18 cellular contexts compared by ENCODE assay signal in the genomic region with DNA sequence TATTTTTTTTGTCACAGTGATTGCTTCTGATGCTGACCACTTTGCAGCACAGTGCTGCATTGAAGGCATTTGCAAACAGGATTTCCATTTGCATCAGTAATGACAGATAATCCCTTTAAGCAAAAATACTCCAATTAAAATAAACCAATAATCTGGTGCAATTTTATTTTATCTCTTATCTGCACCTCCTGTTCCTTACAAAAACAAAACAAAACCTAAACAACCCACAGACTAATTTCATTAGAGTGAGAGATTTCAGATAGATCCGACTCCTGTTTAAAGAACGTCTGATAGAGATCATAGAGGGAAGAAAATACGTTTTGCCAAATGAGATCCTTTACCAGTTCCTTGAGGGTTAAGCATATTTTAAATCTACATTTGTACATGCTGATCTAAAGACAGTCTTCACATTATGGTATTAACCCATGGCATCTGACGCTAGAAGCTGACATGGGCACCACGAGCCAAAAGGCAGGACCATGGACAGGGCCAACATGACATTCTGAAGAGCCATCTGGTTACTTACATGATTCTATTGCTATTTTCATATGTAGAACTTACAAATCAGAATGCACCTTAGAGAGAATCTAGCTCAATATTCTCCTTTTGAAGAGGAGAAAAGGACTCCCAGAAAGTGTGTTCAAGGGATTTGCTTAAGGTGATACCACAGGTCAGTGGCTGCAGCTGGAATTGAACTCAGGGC.
DNase-seq lines count a peak whose midpoint lies in the region; ATAC-seq, FAIRE-seq and TF ChIP-seq lines count a peak whose summit lies in the region.
"Had no signal": no experiment of that assay in that cellular context is flagged by ENCODE, and none has a peak within 500 bp of the region (broad histone marks: within the 10 kb centered on the region; RNA-seq: fewer than 3 reads in every experiment).

No MANE protein-coding gene starts in this region.

- no peaks in the 10 kb centered on the region for H3K27me3 ChIP-seq in vagina
- no peaks in the 10 kb centered on the region for H3K27me3 ChIP-seq in stomach
- H3K27me3 ChIP-seq: BLaER1 treated with 17β-estradiol and CSF1 and Interleukin-3, amounts not matched to agents 10 nM and 100 nM had no signal

- H3K36me3 ChIP-seq in vagina: no peaks in the 10 kb centered on the region
- no peaks in the 10 kb centered on the region for H3K36me3 ChIP-seq in stomach

- TF ChIP-seq EP300 in A549 (IDR thresholded peaks at IDR 0.05): no peak
- no peak for TF ChIP-seq EP300 in stomach (IDR thresholded peaks at IDR 0.05)

- intact Hi-C loops in vagina (cut with DNase I): no loop called here
- intact Hi-C loops in stomach (cut with DNase I; ENCODE audit: low total_unique reads): no loop called here

- no peak for TF ChIP-seq POLR2A in A549 (IDR thresholded peaks at IDR 0.05; ENCODE audit: low read length)
- no peak for TF ChIP-seq POLR2A in vagina (IDR thresholded peaks at IDR 0.05)
- no peak for TF ChIP-seq POLR2A in stomach (IDR thresholded peaks at IDR 0.05)

- no peaks in the 10 kb centered on the region for H3K9me3 ChIP-seq in A549
- H3K9me3 ChIP-seq in vagina: no peaks in the 10 kb centered on the region
- H3K9me3 ChIP-seq in stomach: no peaks in the 10 kb centered on the region
- H3K9me3 ChIP-seq: BLaER1 treated with 17β-estradiol and CSF1 and Interleukin-3, amounts not matched to agents 10 nM and 100 nM had no signal

- H3K4me1 ChIP-seq in A549 (no peaks in the 10 kb centered on the region), vagina (no peaks in the 10 kb centered on the region), stomach (no peaks in the 10 kb centered on the region)

- H3K4me2 ChIP-seq in A549: no peak overlapping the region
- H3K4me2 ChIP-seq: BLaER1 treated with 17β-estradiol and CSF1 and Interleukin-3, amounts not matched to agents 10 nM and 100 nM had no signal

- WGBS in A549 (ENCODE audit: missing lambda C conversion rate): 24% methylated on average over 5 of the region's 5 CpGs
- WGBS in stomach, 5 donors: 69 to 79% (median 76%) methylated on average over 5 of the region's 5 CpGs

- H3K4me3 ChIP-seq in A549 (no peak overlapping the region), GM12865 (ENCODE audit: low read depth, low read length) (no peak overlapping the region), fibroblast of mammary gland (ENCODE audit: control insufficient read depth, low read depth, low read length) (no peak overlapping the region), vagina (no peak overlapping the region), stomach (no peak overlapping the region)
- H3K4me3 ChIP-seq: BLaER1 treated with 17β-estradiol and CSF1 and Interleukin-3, amounts not matched to agents 10 nM and 100 nM had no signal

- CTCF ChIA-PET in A549 (lab: Yijun Ruan, JAX): interaction anchor here (1.1 kb wide), 1 partner anchor 239 kb away, joined by 3 read pairs; no protein-coding TSS in a partner anchor

- POLR2A ChIA-PET in A549 (lab: Yijun Ruan, JAX): no interaction called here

- no peak for TF ChIP-seq RAD21 in A549 (conservative IDR thresholded peaks at IDR 0.05 in 1 of 2, IDR thresholded peaks at IDR 0.05 in 1 of 2)

- H3K27ac ChIP-seq in A549: no peak overlapping the region
- H3K27ac ChIP-seq in vagina: no peak overlapping the region
- H3K27ac ChIP-seq in stomach: no peak overlapping the region
- H3K27ac ChIP-seq: BLaER1 treated with 17β-estradiol and CSF1 and Interleukin-3, amounts not matched to agents 10 nM and 100 nM had no signal

- no peak for ATAC-seq in A549
- no peak for ATAC-seq in HG03520 (IDR thresholded peaks at IDR 0.05; ENCODE audit: unreplicated experiment)
- ATAC-seq: stimulated activated naive CD8-positive, alpha-beta T cell treated with anti-CD3 and anti-CD28 coated beads, Interleukin-15, Interleukin-2, amounts not matched to agents 100 U/mL and 50 U/mL, for 24 hours had no signal

- DNase-seq in A549 (ENCODE audit: low read depth in 1 of 2, low spot score in 1 of 2) (no peak), GM12865 (ENCODE audit: low read depth) (peak; percentile 7), RKO (ENCODE audit: low spot score) (peak; percentile 25), fibroblast of mammary gland (ENCODE audit: low read depth) (peak; percentile 24), GM19238 (ENCODE audit: insufficient read length, low spot score) (no peak), vagina (ENCODE audit: extremely low spot score in 2 of 2) (no peak), stomach (no peak)
- DNase-seq: activated naive CD8-positive, alpha-beta T cell treated with anti-CD3 and anti-CD28 coated beads, Interleukin-2, amount 10 ng/mL, durations not matched to agents 7 days and 5 days; effector memory CD4-positive, alpha-beta T cell; GOT3; hippocampal formation; midbrain; NCI-H2081; stimulated activated CD4-positive, alpha-beta T cell treated with anti-CD3 and anti-CD28 coated beads, Interleukin-4, amount 100 ng/mL, for 24 hours; stimulated activated naive CD8-positive, alpha-beta T cell treated with anti-CD3 and anti-CD28 coated beads, Interleukin-15, Interleukin-2, amounts not matched to agents 100 U/mL and 50 U/mL, for 24 hours had no signal

- TF ChIP-seq CTCF in A549 (IDR thresholded peaks at IDR 0.05) (no peak), GM12865 (IDR thresholded peaks at IDR 0.05; ENCODE audit: insufficient read depth, low read depth, low read length, missing control alignments) (no peak), fibroblast of mammary gland (conservative IDR thresholded peaks at IDR 0.05; ENCODE audit: control insufficient read depth, insufficient read depth, low read depth, low read length) (no peak), vagina (IDR thresholded peaks at IDR 0.05) (no peak), stomach (IDR thresholded peaks at IDR 0.05) (no peak)

- FAIRE-seq in A549 (lab: Jason Lieb, UNC): no peak
- FAIRE-seq: HTR-8/SVneo had no signal

TF ChIP-seq in A549, 52 proteins besides CTCF, POLR2A, EP300 and RAD21:
- TF ChIP-seq EHMT2 (IDR thresholded peaks at IDR 0.05; ENCODE audit: low read depth): peak; percentile 88
- TF ChIP-seq, protein P1, sequence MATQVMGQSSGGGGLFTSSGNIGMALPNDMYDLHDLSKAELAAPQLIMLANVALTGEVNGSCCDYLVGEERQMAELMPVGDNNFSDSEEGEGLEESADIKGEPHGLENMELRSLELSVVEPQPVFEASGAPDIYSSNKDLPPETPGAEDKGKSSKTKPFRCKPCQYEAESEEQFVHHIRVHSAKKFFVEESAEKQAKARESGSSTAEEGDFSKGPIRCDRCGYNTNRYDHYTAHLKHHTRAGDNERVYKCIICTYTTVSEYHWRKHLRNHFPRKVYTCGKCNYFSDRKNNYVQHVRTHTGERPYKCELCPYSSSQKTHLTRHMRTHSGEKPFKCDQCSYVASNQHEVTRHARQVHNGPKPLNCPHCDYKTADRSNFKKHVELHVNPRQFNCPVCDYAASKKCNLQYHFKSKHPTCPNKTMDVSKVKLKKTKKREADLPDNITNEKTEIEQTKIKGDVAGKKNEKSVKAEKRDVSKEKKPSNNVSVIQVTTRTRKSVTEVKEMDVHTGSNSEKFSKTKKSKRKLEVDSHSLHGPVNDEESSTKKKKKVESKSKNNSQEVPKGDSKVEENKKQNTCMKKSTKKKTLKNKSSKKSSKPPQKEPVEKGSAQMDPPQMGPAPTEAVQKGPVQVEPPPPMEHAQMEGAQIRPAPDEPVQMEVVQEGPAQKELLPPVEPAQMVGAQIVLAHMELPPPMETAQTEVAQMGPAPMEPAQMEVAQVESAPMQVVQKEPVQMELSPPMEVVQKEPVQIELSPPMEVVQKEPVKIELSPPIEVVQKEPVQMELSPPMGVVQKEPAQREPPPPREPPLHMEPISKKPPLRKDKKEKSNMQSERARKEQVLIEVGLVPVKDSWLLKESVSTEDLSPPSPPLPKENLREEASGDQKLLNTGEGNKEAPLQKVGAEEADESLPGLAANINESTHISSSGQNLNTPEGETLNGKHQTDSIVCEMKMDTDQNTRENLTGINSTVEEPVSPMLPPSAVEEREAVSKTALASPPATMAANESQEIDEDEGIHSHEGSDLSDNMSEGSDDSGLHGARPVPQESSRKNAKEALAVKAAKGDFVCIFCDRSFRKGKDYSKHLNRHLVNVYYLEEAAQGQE (IDR thresholded peaks at IDR 0.05): peak; percentile 93
- TF ChIP-seq, protein P2, sequence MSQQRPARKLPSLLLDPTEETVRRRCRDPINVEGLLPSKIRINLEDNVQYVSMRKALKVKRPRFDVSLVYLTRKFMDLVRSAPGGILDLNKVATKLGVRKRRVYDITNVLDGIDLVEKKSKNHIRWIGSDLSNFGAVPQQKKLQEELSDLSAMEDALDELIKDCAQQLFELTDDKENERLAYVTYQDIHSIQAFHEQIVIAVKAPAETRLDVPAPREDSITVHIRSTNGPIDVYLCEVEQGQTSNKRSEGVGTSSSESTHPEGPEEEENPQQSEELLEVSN (IDR thresholded peaks at IDR 0.05; ENCODE audit: borderline replicate concordance, low read depth): no peak

Comparison
In these comparisons a context has a peak if more than half of its experiments do, and no peak if none do; other contexts are left out.
1. DNase-seq: peak in GM12865 (single experiment), RKO (single experiment) and fibroblast of mammary gland (single experiment); none in A549 (0 of 2), GM19238 (single experiment), vagina (0 of 2) and stomach (single experiment).